In genomic region chr17:7841622-7842379, GRCh38 we compare ENCODE assay signal across 8 cellular contexts. TPM values are rescaled to one million over a fixed set of nuclear protein-coding genes. Genes with fewer than 3 reads are reported as not detected.
DNase-seq lines count a peak whose midpoint lies in the region; ATAC-seq, FAIRE-seq and TF ChIP-seq lines count a peak whose summit lies in the region.

No MANE protein-coding gene starts in this region.

- H3K4me3 Mint-ChIP-seq in CD4-positive, alpha-beta T cell, result peak overlapping the region; percentile 92

- peaks cover 59% of the 10 kb centered on the region for H3K4me1 Mint-ChIP-seq in CD4-positive, alpha-beta T cell (ENCODE audit: low read depth)

- H3K9ac ChIP-seq in Loucy (ENCODE audit: low read depth, low read length, poor library complexity, severe bottlenecking), result peak overlapping the region; percentile 77

- no peak for FAIRE-seq in frontal cortex (lab: Jason Lieb, UNC)

- H3K27me3 Mint-ChIP-seq in CD4-positive, alpha-beta T cell, result peaks cover 10% of the 10 kb centered on the region

- peaks cover 72% of the 10 kb centered on the region for H4K20me1 ChIP-seq in Loucy (ENCODE audit: insufficient read depth, low read length, poor library complexity, severe bottlenecking)

- peak overlapping the region; percentile 82 for H2AFZ ChIP-seq in Loucy (ENCODE audit: low read length)

- peak overlapping the region; percentile 90 for H3K27ac Mint-ChIP-seq in CD4-positive, alpha-beta T cell

- peak; percentile 57 for ATAC-seq in CD4-positive, alpha-beta T cell (ENCODE audit: poor library complexity)
- ATAC-seq in GM19468 (IDR thresholded peaks at IDR 0.05; ENCODE audit: extremely low read depth, unreplicated experiment), result peak; percentile 25

- H3K27ac ChIP-seq in CD4-positive, alpha-beta T cell (ENCODE audit: low read depth, low read length), result peak overlapping the region; percentile 100
- peak overlapping the region; percentile 97 for H3K27ac ChIP-seq in neutrophil

- peak; percentile 26 for TF ChIP-seq CTCF in CD4-positive, alpha-beta T cell (IDR thresholded peaks at IDR 0.05)
- no peak; the same call in 1 of the 2 replicates for TF ChIP-seq CTCF in Loucy (conservative IDR thresholded peaks at IDR 0.05; ENCODE audit: low read length)
- peak; percentile 74 for TF ChIP-seq CTCF in neutrophil (IDR thresholded peaks at IDR 0.05)

- DNase-seq in CD4-positive, alpha-beta T cell, result peak; percentile 83 to 98 (median 88)
- DNase-seq in SHP77 (lab: John Stamatoyannopoulos, UW) (peak; percentile 88 to 91), frontal cortex (ENCODE audit: low spot score in 2 of 2) (peak; percentile 88 to 92), superior temporal gyrus (ENCODE audit: extremely low spot score) (peak; percentile 92)
- peak; percentile 78 to 89 (median 82) for DNase-seq in activated naive CD4-positive, alpha-beta T cell (lab: John Stamatoyannopoulos, UW)

- intact Hi-C loops in CD4-positive, alpha-beta T cell (cut with DNase I, micrococcal nuclease), result loop anchor here (1.0 to 10.0 kb wide), 7 partner anchors 8 to 607 kb away; partner anchors contain the start of genes DVL2 (in 2 of the 2), PHF23 (in 2 of the 2), KDM6B (in 1 of the 2) and NAA38 (in 1 of the 2)

- CTCF ChIA-PET in CD4-positive, alpha-beta T cell (lab: Charles Lee), result interaction anchor here (0.6 to 1.9 kb wide), 9 partner anchors 15 to 219 kb away, joined by 3 to 5 read pairs (median 3); partner anchors contain the start of gene NAA38

- POLR2A ChIA-PET in CD4-positive, alpha-beta T cell (lab: Charles Lee), result interaction anchor here (0.6 to 10.1 kb wide), 8 partner anchors 7 to 154 kb away, joined by 3 to 83 read pairs (median 6); partner anchors contain the start of genes CNTROB, CYB5D1, KDM6B and NAA38

- no peaks in the 10 kb centered on the region for H3K9me3 ChIP-seq in CD4-positive, alpha-beta T cell (ENCODE audit: control insufficient read depth, low read length)
- H3K9me3 ChIP-seq in Loucy (ENCODE audit: insufficient read depth, low read depth, low read length), result no peaks in the 10 kb centered on the region
- H3K9me3 ChIP-seq in neutrophil, result no peaks in the 10 kb centered on the region

- H3F3A ChIP-seq in Loucy (ENCODE audit: low read depth), result no peaks in the 10 kb centered on the region

- peaks cover 81% of the 10 kb centered on the region; the same call in 1 of the 2 replicates for H3K79me2 ChIP-seq in Loucy (ENCODE audit: insufficient read depth, low read length)

- H3K4me1 ChIP-seq in Loucy (ENCODE audit: insufficient read depth, low read length, poor library complexity, severe bottlenecking), result peaks cover 42% of the 10 kb centered on the region
- peaks cover 62 to 67% of the 10 kb centered on the region in 2 experiments for H3K4me1 ChIP-seq in neutrophil (ENCODE audit: control insufficient read depth in 1 of 2, insufficient read depth in 1 of 2, low read depth in 1 of 2, low read length in 1 of 2)

- H3K27me3 ChIP-seq in CD4-positive, alpha-beta T cell (ENCODE audit: control insufficient read depth, insufficient read depth, low read length), result no peaks in the 10 kb centered on the region
- H3K27me3 ChIP-seq in Loucy (ENCODE audit: insufficient read depth, low read length, poor library complexity, severe bottlenecking), result no peaks in the 10 kb centered on the region
- no peaks in the 10 kb centered on the region for H3K27me3 ChIP-seq in neutrophil

- H3K36me3 ChIP-seq in Loucy (ENCODE audit: insufficient read depth, low read length) (peaks cover 11% of the 10 kb centered on the region; the same call in 1 of the 2 replicates), neutrophil (peaks cover 70% of the 10 kb centered on the region)

- no peaks in the 10 kb centered on the region for H3K9me2 ChIP-seq in Loucy (replicated peaks; ENCODE audit: low read depth, low read length)

- no peaks in the 10 kb centered on the region for H3K9me3 Mint-ChIP-seq in CD4-positive, alpha-beta T cell

- peaks cover 62% of the 10 kb centered on the region for H3K36me3 Mint-ChIP-seq in CD4-positive, alpha-beta T cell (ENCODE audit: low read depth)

- H3K4me3 ChIP-seq in Loucy (ENCODE audit: low read length, poor library complexity, severe bottlenecking), result peak overlapping the region; percentile 88
- H3K4me3 ChIP-seq in neutrophil (ENCODE audit: low read depth in 1 of 2, low read length in 1 of 2), result peak overlapping the region; percentile 93 to 98

- H3K4me2 ChIP-seq in Loucy (ENCODE audit: low read depth, low read length, poor library complexity, severe bottlenecking), result peak overlapping the region; percentile 98

RNA-seq across cellular contexts. Expression of gene KDM6B, which starts 7.8 kb away (rescaled TPM):
- total RNA-seq in CD4-positive, alpha-beta T cell, result 100 to 1,000 TPM; 189 to 191 TPM
- 15.1 TPM for total RNA-seq in frontal cortex

RNA-seq across cellular contexts. Expression of gene TMEM88, which starts 13.1 kb away (rescaled TPM):
- total RNA-seq in CD4-positive, alpha-beta T cell, result 10 to 100 TPM; 29.3 to 29.6 TPM
- 1.2 TPM for total RNA-seq in frontal cortex

RNA-seq across cellular contexts. Expression of gene NAA38, which starts 15.6 kb away (rescaled TPM):
- total RNA-seq in CD4-positive, alpha-beta T cell, result 10 to 100 TPM; 15.4 to 16.3 TPM
- 30.2 TPM for total RNA-seq in frontal cortex

RNA-seq across cellular contexts. Expression of gene CYB5D1, which starts 16.0 kb away (rescaled TPM):
- total RNA-seq in CD4-positive, alpha-beta T cell, result 1 to 10 TPM; 8.7 TPM
- 15.1 TPM for total RNA-seq in frontal cortex

RNA-seq across cellular contexts. Expression of gene CHD3, which starts 46.8 kb away (rescaled TPM):
- 100 to 1,000 TPM; 263 to 297 TPM for total RNA-seq in CD4-positive, alpha-beta T cell
- total RNA-seq in frontal cortex, result 276 TPM

Comparison
In these comparisons a context has a peak if more than half of its experiments do, and no peak if none do; other contexts are left out.
1. Peak in every context shown above with its lines: DNase-seq, ATAC-seq, H3K4me3 ChIP-seq and H3K27ac ChIP-seq.
2. RNA of gene KDM6B, which starts 7.8 kb away (total RNA-seq): 189 to 191 TPM in CD4-positive, alpha-beta T cell; 15.1 TPM in frontal cortex (single experiment); every median in the first group is over 10 times any median in the second.
3. RNA of gene TMEM88, which starts 13.1 kb away (total RNA-seq): 29.3 to 29.6 TPM in CD4-positive, alpha-beta T cell; 1.2 TPM in frontal cortex (single experiment); every median in the first group is over 10 times any median in the second.